ENCODE assay signal across 28 cellular contexts in the genomic region with DNA sequence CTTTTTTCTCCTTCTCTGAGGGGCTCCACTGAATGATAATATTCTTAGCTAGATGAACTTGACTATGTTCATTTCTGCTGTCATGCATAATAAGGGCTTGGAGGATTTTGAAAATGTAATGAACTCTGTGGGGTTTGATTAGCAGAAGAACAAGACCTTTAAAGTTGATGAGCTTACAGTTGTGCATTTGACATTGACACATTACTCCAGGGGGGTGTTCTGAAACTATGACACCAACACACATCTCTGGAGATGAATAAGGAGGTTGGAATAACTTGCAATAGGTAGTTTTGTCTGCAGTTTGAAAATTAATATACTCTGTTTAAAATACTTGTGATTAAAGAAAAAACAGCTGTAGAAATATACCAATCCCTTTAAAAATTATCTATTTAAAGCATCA.
DNase-seq lines count a peak whose midpoint lies in the region; ATAC-seq, FAIRE-seq and TF ChIP-seq lines count a peak whose summit lies in the region.
"Had no signal": no experiment of that assay in that cellular context is flagged by ENCODE, and none has a peak within 500 bp of the region (broad histone marks: within the 10 kb centered on the region; RNA-seq: fewer than 3 reads in every experiment).

No MANE protein-coding gene starts in this region.

- no peak for TF ChIP-seq EP300 in K562 (IDR thresholded peaks at IDR 0.05; ENCODE audit: low read length)
- no peak for TF ChIP-seq EP300 in neural cell (conservative IDR thresholded peaks at IDR 0.05; ENCODE audit: poor library complexity, severe bottlenecking)

- BruUV-seq in K562 (replicated peaks; lab: Mats Ljungman, UMichigan): no TSS peak

- H3K27me3 ChIP-seq in K562 (ENCODE audit: control insufficient read depth in 2 of 2, insufficient read depth in 2 of 2, low read length in 2 of 2) (no peaks in the 10 kb centered on the region), neural cell (ENCODE audit: insufficient read depth, low read depth, low read length) (no peaks in the 10 kb centered on the region), colonic mucosa (no peaks in the 10 kb centered on the region)
- H3K27me3 ChIP-seq: BLaER1 treated with 17β-estradiol and CSF1 and Interleukin-3, amounts not matched to agents 10 nM and 100 nM had no signal

- no peak overlapping the region for H3K4me3 ChIP-seq in K562
- peak overlapping the region; percentile 35 for H3K4me3 ChIP-seq in neural cell (ENCODE audit: low read length)
- no peak overlapping the region for H3K4me3 ChIP-seq in colonic mucosa
- H3K4me3 ChIP-seq: A549; BLaER1 treated with 17β-estradiol and CSF1 and Interleukin-3, amounts not matched to agents 10 nM and 100 nM; GM12878 had no signal

- no peak for TF ChIP-seq POLR2A in K562 (conservative IDR thresholded peaks at IDR 0.05)

- peaks cover 33% of the 10 kb centered on the region for H3K4me1 Mint-ChIP-seq in activated CD4-positive, alpha-beta T cell treated with anti-CD3 and anti-CD28 coated beads for 36 hours

- no peak for DNase-seq in activated CD4-positive, alpha-beta T cell treated with anti-CD3 and anti-CD28 coated beads for 36 hours
- DNase-seq in activated CD4-positive, alpha-beta T cell treated with anti-CD3 and anti-CD28 coated beads for 48 hours: no peak
- DNase-seq in K562 (ENCODE audit: extremely low read depth in 1 of 4, low spot score in 3 of 4) (no peak), colonic mucosa (no peak)
- DNase-seq: AML-193; Caco-2; Calu3; CD4-positive, alpha-beta T cell; CD8-positive, alpha-beta T cell; DMS 273 treated with DMSO at 0.1 percent for 48 hours; DMS153; DMS53; DMS79; DND-41; EL; GDM1 had no signal

- POLR2A ChIA-PET in activated CD4-positive, alpha-beta T cell treated with anti-CD3 and anti-CD28 coated beads for 36 hours (lab: Charles Lee): no interaction called here
- POLR2A ChIA-PET in K562 (lab: Yijun Ruan, JAX): interaction anchor here (0.6 to 2.2 kb wide), 4 partner anchors 9 to 85 kb away, joined by 3 to 6 read pairs (median 4); no protein-coding TSS in a partner anchor

- intact Hi-C loops in activated CD4-positive, alpha-beta T cell treated with anti-CD3 and anti-CD28 coated beads for 36 hours (cut with DNase I, micrococcal nuclease): no loop called here
- intact Hi-C loops in K562 (cut with micrococcal nuclease) (no loop called here), colonic mucosa (cut with DNase I) (no loop called here)

- no peaks in the 10 kb centered on the region for H3K79me2 ChIP-seq in K562 (ENCODE audit: control insufficient read depth, insufficient read depth, low read length)
- no peaks in the 10 kb centered on the region for H3K79me2 ChIP-seq in neural cell (replicated peaks; ENCODE audit: insufficient read depth, low read length)

- no peaks in the 10 kb centered on the region for H3K9me3 ChIP-seq in K562 (replicated peaks; ENCODE audit: control insufficient read depth, insufficient read depth, low read depth, low read length)
- no peaks in the 10 kb centered on the region for H3K9me3 ChIP-seq in neural cell (ENCODE audit: low read length)
- no peaks in the 10 kb centered on the region for H3K9me3 ChIP-seq in colonic mucosa
- H3K9me3 ChIP-seq: A549; BLaER1 treated with 17β-estradiol and CSF1 and Interleukin-3, amounts not matched to agents 10 nM and 100 nM; Caco-2 had no signal

- no peaks in the 10 kb centered on the region for H3K9me1 ChIP-seq in K562 (ENCODE audit: control insufficient read depth, insufficient read depth, low read length)

- H3K36me3 ChIP-seq in K562 (ENCODE audit: control insufficient read depth, insufficient read depth, low read length) (no peaks in the 10 kb centered on the region), neural cell (ENCODE audit: insufficient read depth, low read length) (no peaks in the 10 kb centered on the region), colonic mucosa (no peaks in the 10 kb centered on the region)
- H3K36me3 ChIP-seq: BLaER1 treated with 17β-estradiol and CSF1 and Interleukin-3, amounts not matched to agents 10 nM and 100 nM had no signal

- H4K20me1 ChIP-seq in K562 (replicated peaks; ENCODE audit: control insufficient read depth, insufficient read depth, low read length): no peaks in the 10 kb centered on the region
- peaks cover 6% of the 10 kb centered on the region for H4K20me1 ChIP-seq in neural cell (ENCODE audit: insufficient read depth)
- H4K20me1 ChIP-seq: BLaER1 treated with 17β-estradiol and CSF1 and Interleukin-3, amounts not matched to agents 10 nM and 100 nM had no signal

- no peaks in the 10 kb centered on the region for H3K9me3 Mint-ChIP-seq in activated CD4-positive, alpha-beta T cell treated with anti-CD3 and anti-CD28 coated beads for 36 hours (ENCODE audit: low read depth)
- H3K9me3 Mint-ChIP-seq: CD4-positive, alpha-beta T cell; CD8-positive, alpha-beta T cell had no signal

- peaks cover 19 to 55% of the 10 kb centered on the region in 2 experiments for H3K4me1 ChIP-seq in K562 (replicated peaks in 1 of 2; ENCODE audit: control insufficient read depth in 2 of 2, insufficient read depth in 2 of 2, low read length in 2 of 2)
- no peaks in the 10 kb centered on the region for H3K4me1 ChIP-seq in colonic mucosa

- H2AFZ ChIP-seq in K562 (ENCODE audit: low read depth, low read length): peak overlapping the region; percentile 36; the same call in 1 of the 2 replicates
- no peak overlapping the region for H2AFZ ChIP-seq in neural cell (ENCODE audit: low read depth, low read length)

- no peak overlapping the region for H3K4me3 Mint-ChIP-seq in activated CD4-positive, alpha-beta T cell treated with anti-CD3 and anti-CD28 coated beads for 36 hours
- H3K4me3 Mint-ChIP-seq: B cell; CD4-positive, alpha-beta T cell; CD8-positive, alpha-beta T cell had no signal

- H3F3A ChIP-seq in neural cell (ENCODE audit: insufficient read depth, low read length, poor library complexity, severe bottlenecking): peaks cover 3% of the 10 kb centered on the region

- TF ChIP-seq CTCF in K562 (IDR thresholded peaks at IDR 0.05 in 2 of 3, conservative IDR thresholded peaks at IDR 0.05 in 1 of 3; ENCODE audit: insufficient read depth in 2 of 3, low read depth in 1 of 3, low read length in 3 of 3): no peak
- TF ChIP-seq CTCF in neural cell (IDR thresholded peaks at IDR 0.05; ENCODE audit: poor library complexity, severe bottlenecking): no peak
- no peak for TF ChIP-seq CTCF in colonic mucosa (IDR thresholded peaks at IDR 0.05)

- in situ Hi-C loops in K562 (cut with MboI): no loop called here

- no peaks in the 10 kb centered on the region for H3K9me2 ChIP-seq in neural cell (ENCODE audit: insufficient read depth, low read length)

- H3K27me3 Mint-ChIP-seq in activated CD4-positive, alpha-beta T cell treated with anti-CD3 and anti-CD28 coated beads for 36 hours: no peaks in the 10 kb centered on the region
- H3K27me3 Mint-ChIP-seq: B cell; CD4-positive, alpha-beta T cell had no signal

- H3K27ac ChIP-seq in K562 (ENCODE audit: extremely low read depth, low read depth, low read length): no peak overlapping the region
- peak overlapping the region; percentile 65 for H3K27ac ChIP-seq in neural cell (ENCODE audit: low read length)
- H3K27ac ChIP-seq in colonic mucosa: no peak overlapping the region
- H3K27ac ChIP-seq: 22Rv1; A549; BLaER1 treated with 17β-estradiol and CSF1 and Interleukin-3, amounts not matched to agents 10 nM and 100 nM; C4-2B had no signal

- ATAC-seq in activated CD4-positive, alpha-beta T cell treated with anti-CD3 and anti-CD28 coated beads for 36 hours: peak; percentile 51
- ATAC-seq in K562 (no peak), HG03469 (IDR thresholded peaks at IDR 0.05; ENCODE audit: unreplicated experiment) (no peak)
- ATAC-seq in activated CD4-positive, CD25-positive, alpha-beta regulatory T cell treated with anti-CD3 and anti-CD28 coated beads, Interleukin-2, amount 50 U/mL, for 24 hours: no peak
- ATAC-seq: A549; CD8-positive, alpha-beta T cell; GM12878 had no signal

- TF ChIP-seq RAD21 in K562 (CRISPR knock-in tag; conservative IDR thresholded peaks at IDR 0.05 in 1 of 2, IDR thresholded peaks at IDR 0.05 in 1 of 2) (no peak), neural cell (conservative IDR thresholded peaks at IDR 0.05) (no peak)

- H3K9ac ChIP-seq in K562 (ENCODE audit: insufficient read depth in 1 of 2, low read depth in 2 of 2, low read length in 2 of 2): no peak overlapping the region
- no peak overlapping the region for H3K9ac ChIP-seq in neural cell (ENCODE audit: low read length)
- H3K9ac ChIP-seq in colonic mucosa (ENCODE audit: low read depth in 2 of 2, low read length in 2 of 2): no peak overlapping the region
- H3K9ac ChIP-seq: BLaER1 treated with 17β-estradiol and CSF1 and Interleukin-3, amounts not matched to agents 10 nM and 100 nM had no signal

- no peak overlapping the region for H3K27ac Mint-ChIP-seq in activated CD4-positive, alpha-beta T cell treated with anti-CD3 and anti-CD28 coated beads for 36 hours
- H3K27ac Mint-ChIP-seq: B cell; CD4-positive, alpha-beta T cell; CD8-positive, alpha-beta T cell had no signal

- H3K4me2 ChIP-seq in K562 (ENCODE audit: insufficient read depth, low read length) (no peak overlapping the region), neural cell (ENCODE audit: low read length) (no peak overlapping the region)
- H3K4me2 ChIP-seq: A549; BLaER1 treated with 17β-estradiol and CSF1 and Interleukin-3, amounts not matched to agents 10 nM and 100 nM had no signal

- peaks cover 5% of the 10 kb centered on the region for H3K36me3 Mint-ChIP-seq in activated CD4-positive, alpha-beta T cell treated with anti-CD3 and anti-CD28 coated beads for 36 hours (ENCODE audit: low read depth)
- H3K36me3 Mint-ChIP-seq: CD8-positive, alpha-beta T cell had no signal

- CTCF ChIA-PET in activated CD4-positive, alpha-beta T cell treated with anti-CD3 and anti-CD28 coated beads for 36 hours (lab: Charles Lee): no interaction called here
- CTCF ChIA-PET in K562 (lab: Yijun Ruan, JAX; ENCODE audit: low intra/inter-chr PET ratio): no interaction called here

- no peak for FAIRE-seq in K562 (lab: Jason Lieb, UNC)
- FAIRE-seq: A549, GM12878, GM12892, GM18507, GM19239 had no signal

TF ChIP-seq in neural cell, 6 proteins besides CTCF, POLR2A, EP300 and RAD21:
- TF ChIP-seq SMC3 (conservative IDR thresholded peaks at IDR 0.05; ENCODE audit: poor library complexity) (no peak), MXI1 (conservative IDR thresholded peaks at IDR 0.05; ENCODE audit: poor library complexity, severe bottlenecking) (no peak)
TF ChIP-seq in neural cell: peak in this region for 0.
